In the genomic region with DNA sequence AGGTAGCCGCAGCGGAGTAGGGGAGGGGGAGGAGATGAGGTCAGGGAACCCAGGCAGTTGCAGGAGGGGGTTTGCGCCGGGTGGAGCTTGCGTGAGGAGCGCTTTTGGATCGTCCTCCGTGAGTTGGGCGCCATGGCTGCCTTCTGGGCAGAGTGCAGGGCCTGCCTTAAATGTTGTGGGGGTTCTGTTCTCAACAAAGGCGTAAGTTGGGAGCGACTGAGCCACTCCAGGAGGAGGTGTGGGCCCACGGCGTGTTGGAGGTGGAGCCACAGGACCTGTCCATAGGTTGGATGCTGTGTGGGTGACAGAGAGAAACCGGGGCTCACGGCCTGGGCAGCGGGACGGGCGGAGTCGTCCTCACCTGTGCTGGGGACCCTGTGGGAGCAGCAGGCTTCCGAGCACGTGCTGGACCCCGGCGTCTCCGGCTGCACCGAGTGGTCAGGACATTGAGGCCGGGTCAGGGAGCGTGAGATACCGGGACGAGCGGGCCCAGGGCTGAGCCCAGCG, we compare ENCODE assay signal across 8 cellular contexts. TPM values are rescaled to one million over a fixed set of nuclear protein-coding genes. Genes with fewer than 3 reads are reported as not detected.
A peak's percentile ranks its signal among the peaks of the same experiment; 100 is the strongest.
DNase-seq lines count a peak whose midpoint lies in the region; TF ChIP-seq lines count a peak whose summit lies in the region.

No MANE protein-coding gene starts in this region.

- H3K9me3 ChIP-seq in left ventricle myocardium inferior (replicated peaks), result no peaks in the 10 kb centered on the region
- no peaks in the 10 kb centered on the region for H3K9me3 ChIP-seq in skeletal muscle satellite cell (replicated peaks; ENCODE audit: low read length)
- no peaks in the 10 kb centered on the region for H3K9me3 ChIP-seq in BE2C

- H3K27ac ChIP-seq in left ventricle myocardium inferior (replicated peaks), result peak overlapping the region; percentile 84

- H3K9ac ChIP-seq in skeletal muscle satellite cell (ENCODE audit: low read depth, low read length), result peak overlapping the region; percentile 25

- H3K4me2 ChIP-seq in skeletal muscle satellite cell (ENCODE audit: low read length), result peak overlapping the region; percentile 85

- peak overlapping the region; percentile 81 for H3K4me3 ChIP-seq in left ventricle myocardium inferior
- peak overlapping the region; percentile 64 for H3K4me3 ChIP-seq in skeletal muscle satellite cell (ENCODE audit: low read length)
- H3K4me3 ChIP-seq in BE2C (ENCODE audit: low read depth, low read length), result no peak overlapping the region

- intact Hi-C loops in left ventricle myocardium inferior (cut with micrococcal nuclease), result no loop called here

- no peaks in the 10 kb centered on the region for H3K36me3 ChIP-seq in left ventricle myocardium inferior
- no peaks in the 10 kb centered on the region for H3K36me3 ChIP-seq in skeletal muscle satellite cell (ENCODE audit: insufficient read depth, low read length)
- no peaks in the 10 kb centered on the region for H3K36me3 ChIP-seq in BE2C

- H3K4me1 ChIP-seq in left ventricle myocardium inferior (peaks cover 22% of the 10 kb centered on the region), skeletal muscle satellite cell (ENCODE audit: control insufficient read depth, insufficient read depth, low read length) (peaks cover 6% of the 10 kb centered on the region), BE2C (no peaks in the 10 kb centered on the region)

- peak; percentile 74 for DNase-seq in HT-29 (ENCODE audit: low spot score)
- peak; percentile 57 to 63 for DNase-seq in activated T-cell treated with anti-CD3 and anti-CD28 coated beads, Interleukin-2, amount 50 U/mL, for 48 hours
- peak; percentile 18 for DNase-seq in left ventricle myocardium inferior
- no peak for DNase-seq in NOMO-1 treated with dmso at 0.1 percent for 144 hours (lab: John Stamatoyannopoulos, UW; ENCODE audit: unreplicated experiment)
- no peak for DNase-seq in SHP77 treated with DMSO at 0.1 percent for 48 hours (lab: John Stamatoyannopoulos, UW)
- no peak for DNase-seq in BE2C
- no peak for DNase-seq in SW480 (ENCODE audit: low spot score)

- TF ChIP-seq CTCF in left ventricle myocardium inferior (IDR thresholded peaks at IDR 0.05; ENCODE audit: borderline replicate concordance) (no peak), BE2C (IDR thresholded peaks at IDR 0.05; ENCODE audit: low read depth, low read length) (no peak)

- H3K27me3 ChIP-seq in left ventricle myocardium inferior (ENCODE audit: low read depth), result peaks cover 58% of the 10 kb centered on the region
- H3K27me3 ChIP-seq in skeletal muscle satellite cell (ENCODE audit: control insufficient read depth, insufficient read depth, low read length), result peaks cover 26% of the 10 kb centered on the region
- peaks cover 12% of the 10 kb centered on the region for H3K27me3 ChIP-seq in BE2C

RNA-seq across cellular contexts. Expression of a gene that starts 1.1 kb away (rescaled TPM):
- total RNA-seq in HT-29 (2014; rRNA removed; shearing (Covaris generic)), result 175 and 194 TPM in 2 replicates
- 7.2 TPM for total RNA-seq in left ventricle myocardium inferior
- 4.4 and 6.1 TPM in 2 replicates for total RNA-seq in skeletal muscle satellite cell (2012; rRNA removed)
- 0.51 TPM for polyA plus RNA-seq in BE2C (2012; ENCODE audit: insufficient read depth, insufficient read length, low read depth)

RNA-seq across cellular contexts. Expression of a gene that starts 9.7 kb away (rescaled TPM):
- total RNA-seq in HT-29 (2014; rRNA removed; shearing (Covaris generic)), result not detected in 2 replicates
- total RNA-seq in left ventricle myocardium inferior, result not detected
- total RNA-seq in skeletal muscle satellite cell (2012; rRNA removed), result under 0.01 TPM in 1 of 2 replicates, not detected in the other
- polyA plus RNA-seq in BE2C (2012; ENCODE audit: insufficient read depth, insufficient read length, low read depth), result not detected

RNA-seq across cellular contexts. Expression of a gene that starts 11.5 kb away (rescaled TPM):
- total RNA-seq in HT-29 (2014; rRNA removed; shearing (Covaris generic)), result not detected in 2 replicates
- total RNA-seq in left ventricle myocardium inferior, result not detected
- total RNA-seq in skeletal muscle satellite cell (2012; rRNA removed), result not detected in 2 replicates
- polyA plus RNA-seq in BE2C (2012; ENCODE audit: insufficient read depth, insufficient read length, low read depth), result not detected

RNA-seq across cellular contexts. Expression of a gene that starts 19.7 kb away (rescaled TPM):
- total RNA-seq in HT-29 (2014; rRNA removed; shearing (Covaris generic)), result 31.2 and 32.3 TPM in 2 replicates
- 160 TPM for total RNA-seq in left ventricle myocardium inferior
- 64.6 and 75.1 TPM in 2 replicates for total RNA-seq in skeletal muscle satellite cell (2012; rRNA removed)
- 5.4 TPM for polyA plus RNA-seq in BE2C (2012; ENCODE audit: insufficient read depth, insufficient read length, low read depth)

RNA-seq across cellular contexts. Expression of a gene that starts 26.0 kb away (rescaled TPM):
- 6.8 and 7.6 TPM in 2 replicates for total RNA-seq in HT-29 (2014; rRNA removed; shearing (Covaris generic))
- 83.5 TPM for total RNA-seq in left ventricle myocardium inferior
- total RNA-seq in skeletal muscle satellite cell (2012; rRNA removed), result 3.5 and 15.3 TPM in 2 replicates
- polyA plus RNA-seq in BE2C (2012; ENCODE audit: insufficient read depth, insufficient read length, low read depth), result not detected

Comparison
In these comparisons a context has a peak if more than half of its experiments do, and no peak if none do; other contexts are left out.
1. DNase-seq: peak in HT-29 (single experiment), activated T-cell treated with anti-CD3 and anti-CD28 coated beads, Interleukin-2, amount 50 U/mL, for 48 hours (2 of 2) and left ventricle myocardium inferior (single experiment); none in NOMO-1 treated with dmso at 0.1 percent for 144 hours (single experiment), SHP77 treated with DMSO at 0.1 percent for 48 hours (single experiment), BE2C (single experiment) and SW480 (single experiment).
2. RNA of a gene that starts 1.1 kb away (total RNA-seq): 175 to 194 TPM in HT-29; 7.2 TPM in left ventricle myocardium inferior (single experiment); every median in the first group is over 10 times any median in the second.